In the genomic region with DNA sequence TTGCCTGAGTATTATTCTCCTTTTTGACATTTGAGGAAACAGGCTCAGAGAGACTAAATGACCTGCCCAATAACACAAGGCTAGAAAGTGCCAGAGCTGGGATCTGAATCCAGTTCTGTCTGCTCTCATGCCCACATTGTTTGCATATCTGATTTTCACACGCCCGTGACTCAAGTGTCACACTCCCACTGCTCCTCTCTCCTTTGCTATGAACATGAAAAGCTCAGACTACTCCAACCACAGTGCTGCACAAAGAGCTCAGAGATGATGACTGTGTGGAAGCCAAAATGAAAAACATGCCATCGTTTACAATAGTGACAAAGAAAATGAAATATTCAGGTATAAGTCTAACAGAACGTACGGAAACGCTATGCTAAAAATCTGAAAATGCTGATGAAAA, we compare ENCODE assay signal across 9 cellular contexts.
DNase-seq lines count a peak whose midpoint lies in the region; ATAC-seq, FAIRE-seq and TF ChIP-seq lines count a peak whose summit lies in the region.
"Had no signal": no experiment of that assay in that cellular context is flagged by ENCODE, and none has a peak within 500 bp of the region (broad histone marks: within the 10 kb centered on the region; RNA-seq: fewer than 3 reads in every experiment).

No MANE protein-coding gene starts in this region.

- H3K4me1 ChIP-seq in CD4-positive, CD25-positive, alpha-beta regulatory T cell (ENCODE audit: control insufficient read depth, insufficient read depth, low read length, poor library complexity, severe bottlenecking), result peaks cover 13% of the 10 kb centered on the region
- H3K4me1 ChIP-seq in osteoblast (ENCODE audit: insufficient read depth, low read length), result peaks cover 23% of the 10 kb centered on the region
- H3K4me1 ChIP-seq: Caco-2 had no signal

- no peak overlapping the region for H3K4me2 ChIP-seq in osteoblast (ENCODE audit: insufficient read depth, low read length)

- H3K9me3 Mint-ChIP-seq in CD4-positive, CD25-positive, alpha-beta regulatory T cell, result no peaks in the 10 kb centered on the region
- H3K9me3 Mint-ChIP-seq in activated T-cell treated with anti-CD3 and anti-CD28 coated beads, Interleukin-2, amount 50 U/mL, for 72 hours, result no peaks in the 10 kb centered on the region

- no peak overlapping the region for H3K4me3 ChIP-seq in CD4-positive, CD25-positive, alpha-beta regulatory T cell (ENCODE audit: low read depth, low read length)
- H3K4me3 ChIP-seq in osteoblast (ENCODE audit: insufficient read depth, low read length), result no peak overlapping the region

- no peak overlapping the region for H2AFZ ChIP-seq in osteoblast (ENCODE audit: low read length)

- peaks cover 17% of the 10 kb centered on the region for H3K36me3 ChIP-seq in CD4-positive, CD25-positive, alpha-beta regulatory T cell (ENCODE audit: control insufficient read depth, insufficient read depth, low read length)
- peaks cover 7% of the 10 kb centered on the region for H3K36me3 ChIP-seq in osteoblast (ENCODE audit: insufficient read depth, low read length)

- no peak for FAIRE-seq in D721Med (lab: Jason Lieb, UNC)

- no peaks in the 10 kb centered on the region for H4K20me1 ChIP-seq in osteoblast (ENCODE audit: insufficient read depth, low read length)

- TF ChIP-seq CTCF in osteoblast (IDR thresholded peaks at IDR 0.05; ENCODE audit: extremely low read depth, low read depth, low read length) (no peak), D721Med (IDR thresholded peaks at IDR 0.05; ENCODE audit: insufficient read depth, missing control alignments) (no peak)

- H3K27me3 ChIP-seq in CD4-positive, CD25-positive, alpha-beta regulatory T cell (ENCODE audit: control insufficient read depth, insufficient read depth, low read length), result no peaks in the 10 kb centered on the region
- no peaks in the 10 kb centered on the region for H3K27me3 ChIP-seq in osteoblast (ENCODE audit: insufficient read depth, low read length)

- H3K4me3 Mint-ChIP-seq in CD4-positive, CD25-positive, alpha-beta regulatory T cell, result no peak overlapping the region
- peak overlapping the region; percentile 61 to 73 for H3K4me3 Mint-ChIP-seq in activated T-cell treated with anti-CD3 and anti-CD28 coated beads, Interleukin-2, amount 50 U/mL, for 72 hours

- peaks cover 26 to 53% (median 30%) of the 10 kb centered on the region in 4 donors for H3K4me1 Mint-ChIP-seq in CD4-positive, CD25-positive, alpha-beta regulatory T cell
- H3K4me1 Mint-ChIP-seq in activated T-cell treated with anti-CD3 and anti-CD28 coated beads, Interleukin-2, amount 50 U/mL, for 72 hours (ENCODE audit: low read depth), result peaks cover 61% of the 10 kb centered on the region

- H3K36me3 Mint-ChIP-seq in CD4-positive, CD25-positive, alpha-beta regulatory T cell, result peaks cover 9% of the 10 kb centered on the region
- H3K36me3 Mint-ChIP-seq in activated T-cell treated with anti-CD3 and anti-CD28 coated beads, Interleukin-2, amount 50 U/mL, for 72 hours (ENCODE audit: insufficient read depth in 2 of 2), result peaks cover 8 to 15% of the 10 kb centered on the region in 2 donors

- peak overlapping the region in 2 of 3 donors; percentile 1 to 75 for H3K27ac Mint-ChIP-seq in CD4-positive, CD25-positive, alpha-beta regulatory T cell
- peak overlapping the region; percentile 10 for H3K27ac Mint-ChIP-seq in activated T-cell treated with anti-CD3 and anti-CD28 coated beads, Interleukin-2, amount 50 U/mL, for 72 hours

- no peak overlapping the region for H3K27ac ChIP-seq in CD4-positive, CD25-positive, alpha-beta regulatory T cell (ENCODE audit: insufficient read depth, low read length, poor library complexity, severe bottlenecking)
- peak overlapping the region; percentile 53 for H3K27ac ChIP-seq in osteoblast (ENCODE audit: low read depth, low read length)

- H3K9me3 ChIP-seq in CD4-positive, CD25-positive, alpha-beta regulatory T cell (ENCODE audit: control insufficient read depth in 2 of 2, low read length in 2 of 2), result no peaks in the 10 kb centered on the region
- H3K9me3 ChIP-seq in osteoblast (ENCODE audit: low read depth, low read length), result no peaks in the 10 kb centered on the region
- H3K9me3 ChIP-seq: Caco-2 had no signal

- peak in 1 of 2 donors; percentile 16 for ATAC-seq in CD4-positive, CD25-positive, alpha-beta regulatory T cell (ENCODE audit: low read depth in 2 of 2)
- ATAC-seq in activated T-cell treated with anti-CD3 and anti-CD28 coated beads, Interleukin-2, amount 50 U/mL, for 72 hours (replicated peaks in 1 of 2), result peak; percentile 88 to 91
- ATAC-seq in HG03354 (IDR thresholded peaks at IDR 0.05; ENCODE audit: poor library complexity, severe bottlenecking, unreplicated experiment), result no peak

- no peaks in the 10 kb centered on the region for H3K79me2 ChIP-seq in osteoblast (ENCODE audit: insufficient read depth, low read length)

- peak in 1 of 3 donors; percentile 36 for DNase-seq in CD4-positive, CD25-positive, alpha-beta regulatory T cell
- DNase-seq in HT1080 (ENCODE audit: low read depth) (peak; percentile 26), osteoblast (ENCODE audit: insufficient read length, low spot score, missing footprints) (no peak), NCI-H146 treated with DMSO at 0.1 percent for 48 hours (lab: John Stamatoyannopoulos, UW; ENCODE audit: unreplicated experiment) (no peak), D721Med (ENCODE audit: insufficient read length, low spot score) (no peak), SKM-1 (lab: John Stamatoyannopoulos, UW; ENCODE audit: unreplicated experiment) (no peak)
- peak; percentile 65 to 69 for DNase-seq in activated T-cell treated with anti-CD3 and anti-CD28 coated beads, Interleukin-2, amount 50 U/mL, for 72 hours
- DNase-seq: Caco-2 had no signal

- H3K27me3 Mint-ChIP-seq in CD4-positive, CD25-positive, alpha-beta regulatory T cell, result no peaks in the 10 kb centered on the region
- H3K27me3 Mint-ChIP-seq in activated T-cell treated with anti-CD3 and anti-CD28 coated beads, Interleukin-2, amount 50 U/mL, for 72 hours (ENCODE audit: low read depth), result no peaks in the 10 kb centered on the region

Comparison
In these comparisons a context has a peak if more than half of its experiments do, and no peak if none do; other contexts are left out.
1. DNase-seq: peak in HT1080 (single experiment) and activated T-cell treated with anti-CD3 and anti-CD28 coated beads, Interleukin-2, amount 50 U/mL, for 72 hours (2 of 2); none in osteoblast (single experiment), NCI-H146 treated with DMSO at 0.1 percent for 48 hours (single experiment), D721Med (single experiment) and SKM-1 (single experiment).
2. H3K4me3 Mint-ChIP-seq: peak in activated T-cell treated with anti-CD3 and anti-CD28 coated beads, Interleukin-2, amount 50 U/mL, for 72 hours (2 of 2); none in CD4-positive, CD25-positive, alpha-beta regulatory T cell (0 of 4).